28 cellular contexts compared by ENCODE assay signal in genomic region chr18:8359076-8359475, GRCh38.
A peak's percentile ranks its signal among the peaks of the same experiment; 100 is the strongest.
DNase-seq lines count a peak whose midpoint lies in the region; ATAC-seq and TF ChIP-seq lines count a peak whose summit lies in the region.
"Had no signal": no experiment of that assay in that cellular context is flagged by ENCODE, and none has a peak within 500 bp of the region (broad histone marks: within the 10 kb centered on the region; RNA-seq: fewer than 3 reads in every experiment).

No MANE protein-coding gene starts in this region.

- H3K4me1 Mint-ChIP-seq in endodermal cell, result peaks cover 22% of the 10 kb centered on the region
- H3K4me1 Mint-ChIP-seq in effector memory CD8-positive, alpha-beta T cell (ENCODE audit: low read depth in 2 of 2), result no peaks in the 10 kb centered on the region
- H3K4me1 Mint-ChIP-seq: activated T-helper 17 cell treated with anti-CD3 and anti-CD28 coated beads, Interleukin-2, amount 50 U/mL, for 72 hours; IgD-negative memory B cell; T-helper 17 cell had no signal

- no peaks in the 10 kb centered on the region for H3K79me2 ChIP-seq in smooth muscle cell (ENCODE audit: low read depth)

- H4K20me1 ChIP-seq in smooth muscle cell (ENCODE audit: low read depth), result peaks cover 16% of the 10 kb centered on the region

- no peak overlapping the region for H2AFZ ChIP-seq in smooth muscle cell (ENCODE audit: low read depth)
- H2AFZ ChIP-seq: GM23248 had no signal

- peak overlapping the region; percentile 57 for H3K4me2 ChIP-seq in smooth muscle cell

- WGBS in endodermal cell (ENCODE audit: insufficient coverage in 1 of 2, insufficient read length in 1 of 2), 2 experiments, result 81 to 88% methylated on average over 6 of the region's 6 CpGs
- WGBS in smooth muscle cell (ENCODE audit: low lambda C conversion rate), result 92% methylated on average over 6 of the region's 6 CpGs

- H3K27me3 ChIP-seq in endodermal cell (ENCODE audit: control insufficient read depth, insufficient read depth, low read length, poor library complexity, severe bottlenecking) (no peaks in the 10 kb centered on the region), smooth muscle cell (ENCODE audit: low read depth) (no peaks in the 10 kb centered on the region)
- H3K27me3 ChIP-seq: BE2C, brain microvascular endothelial cell, ovary had no signal

- peaks cover 28% of the 10 kb centered on the region for H3K27me3 Mint-ChIP-seq in endodermal cell (ENCODE audit: insufficient read depth)
- H3K27me3 Mint-ChIP-seq in effector memory CD8-positive, alpha-beta T cell, result peaks cover 0 to 6% of the 10 kb centered on the region in 2 donors
- H3K27me3 Mint-ChIP-seq: activated CD8-positive, alpha-beta T cell treated with anti-CD3 and anti-CD28 coated beads for 36 hours; activated T-helper 17 cell treated with anti-CD3 and anti-CD28 coated beads, Interleukin-2, amount 50 U/mL, for 72 hours; natural killer cell treated with Interleukin-12 subunit alpha and Interleukin-12 subunit beta and Interleukin-15 and Interleukin-18, amount 100 ng/mL, for 72 hours had no signal

- H3K4me1 ChIP-seq in endodermal cell (ENCODE audit: control insufficient read depth, insufficient read depth, low read length) (no peaks in the 10 kb centered on the region), smooth muscle cell (ENCODE audit: low read depth) (peaks cover 22% of the 10 kb centered on the region)
- H3K4me1 ChIP-seq: BE2C, lower lobe of right lung had no signal

- peak; percentile 50 for TF ChIP-seq CTCF in endodermal cell (conservative IDR thresholded peaks at IDR 0.05)
- TF ChIP-seq CTCF in smooth muscle cell (IDR thresholded peaks at IDR 0.05; ENCODE audit: borderline replicate concordance, insufficient read depth, poor library complexity, severe bottlenecking), result no peak

- no peak for ATAC-seq in HG03565 (IDR thresholded peaks at IDR 0.05; ENCODE audit: unreplicated experiment)
- ATAC-seq in effector memory CD8-positive, alpha-beta T cell (replicated peaks), result no peak
- ATAC-seq: activated CD8-positive, alpha-beta T cell treated with anti-CD3 and anti-CD28 coated beads for 36 hours; activated T-helper 17 cell treated with anti-CD3 and anti-CD28 coated beads, Interleukin-2, amount 50 U/mL, for 72 hours; lower lobe of right lung; T-helper 17 cell had no signal

- H3K36me3 ChIP-seq in endodermal cell (ENCODE audit: control insufficient read depth, insufficient read depth, low read length) (no peaks in the 10 kb centered on the region), smooth muscle cell (ENCODE audit: low read depth) (no peaks in the 10 kb centered on the region)
- H3K36me3 ChIP-seq: BE2C, brain microvascular endothelial cell, lower lobe of right lung, ovary had no signal

- no peak overlapping the region for H3K4me3 Mint-ChIP-seq in endodermal cell
- H3K4me3 Mint-ChIP-seq in effector memory CD8-positive, alpha-beta T cell, result no peak overlapping the region
- H3K4me3 Mint-ChIP-seq: activated CD8-positive, alpha-beta T cell treated with anti-CD3 and anti-CD28 coated beads for 36 hours; activated T-helper 17 cell treated with anti-CD3 and anti-CD28 coated beads, Interleukin-2, amount 50 U/mL, for 72 hours; IgD-negative memory B cell; natural killer cell treated with Interleukin-12 subunit alpha and Interleukin-12 subunit beta and Interleukin-15 and Interleukin-18, amount 100 ng/mL, for 72 hours; T-helper 17 cell had no signal

- no peaks in the 10 kb centered on the region for H3K36me3 Mint-ChIP-seq in endodermal cell (ENCODE audit: low read depth)
- no peaks in the 10 kb centered on the region for H3K36me3 Mint-ChIP-seq in effector memory CD8-positive, alpha-beta T cell (ENCODE audit: insufficient read depth)
- H3K36me3 Mint-ChIP-seq: IgD-negative memory B cell; natural killer cell treated with Interleukin-12 subunit alpha and Interleukin-12 subunit beta and Interleukin-15 and Interleukin-18, amount 100 ng/mL, for 72 hours had no signal

- no peaks in the 10 kb centered on the region for H3K9me3 Mint-ChIP-seq in endodermal cell
- H3K9me3 Mint-ChIP-seq in effector memory CD8-positive, alpha-beta T cell, result no peaks in the 10 kb centered on the region
- H3K9me3 Mint-ChIP-seq: activated CD8-positive, alpha-beta T cell treated with anti-CD3 and anti-CD28 coated beads for 36 hours; activated T-helper 17 cell treated with anti-CD3 and anti-CD28 coated beads, Interleukin-2, amount 50 U/mL, for 72 hours; IgD-negative memory B cell; natural killer cell treated with Interleukin-12 subunit alpha and Interleukin-12 subunit beta and Interleukin-15 and Interleukin-18, amount 100 ng/mL, for 72 hours had no signal

- peaks cover 23% of the 10 kb centered on the region for H3F3A ChIP-seq in smooth muscle cell (ENCODE audit: low read depth)

- H3K27ac Mint-ChIP-seq in endodermal cell, result no peak overlapping the region
- peak overlapping the region in 1 of 2 donors; percentile 41 for H3K27ac Mint-ChIP-seq in effector memory CD8-positive, alpha-beta T cell
- H3K27ac Mint-ChIP-seq: activated CD8-positive, alpha-beta T cell treated with anti-CD3 and anti-CD28 coated beads for 36 hours; activated T-helper 17 cell treated with anti-CD3 and anti-CD28 coated beads, Interleukin-2, amount 50 U/mL, for 72 hours; IgD-negative memory B cell; natural killer cell treated with Interleukin-12 subunit alpha and Interleukin-12 subunit beta and Interleukin-15 and Interleukin-18, amount 100 ng/mL, for 72 hours; T-helper 17 cell had no signal

- DNase-seq in NCI-H2196 (lab: John Stamatoyannopoulos, UW; ENCODE audit: unreplicated experiment), result peak; percentile 12
- DNase-seq in NCI-H2196 treated with DMSO at 0.1 percent for 48 hours (lab: John Stamatoyannopoulos, UW; ENCODE audit: unreplicated experiment), result no peak
- peak; percentile 65 for DNase-seq in NCI-H510A (lab: John Stamatoyannopoulos, UW)
- DNase-seq in endodermal cell, result peak; percentile 69
- no peak for DNase-seq in smooth muscle cell (lab: John Stamatoyannopoulos, UW; ENCODE audit: unreplicated experiment)
- no peak for DNase-seq in stimulated activated CD4-positive, alpha-beta T cell treated with anti-CD3 and anti-CD28 coated beads, Interleukin-2, amount 100 ng/mL, for 24 hours
- no peak for DNase-seq in effector memory CD8-positive, alpha-beta T cell
- DNase-seq: activated CD4-positive, alpha-beta T cell treated with anti-CD3 and anti-CD28 coated beads for 1 hour; activated CD8-positive, alpha-beta T cell treated with anti-CD3 and anti-CD28 coated beads for 36 hours; activated naive CD4-positive, alpha-beta T cell treated with anti-CD3 and anti-CD28 coated beads, Interleukin-2, amount 50 U/mL, for 16 hours; amniotic stem cell; BE2C; brain microvascular endothelial cell; GM23248; lower lobe of right lung; NCI-H1092; NCI-H2171; NCI-H774; ovary; retina; small intestine; stimulated activated CD4-positive, alpha-beta T cell treated with anti-CD3 and anti-CD28 coated beads, Interleukin-1b, Interleukin-23, amount 100 ng/mL, for 48 hours; T-helper 17 cell had no signal

- no peak overlapping the region for H3K27ac ChIP-seq in endodermal cell (ENCODE audit: low read depth, low read length)
- H3K27ac ChIP-seq in smooth muscle cell (ENCODE audit: low read depth), result no peak overlapping the region
- H3K27ac ChIP-seq: brain microvascular endothelial cell, GM23248, lower lobe of right lung, ovary, SK-N-MC had no signal

- H3K4me3 ChIP-seq in endodermal cell (ENCODE audit: low read length) (no peak overlapping the region), smooth muscle cell (no peak overlapping the region)
- H3K4me3 ChIP-seq: GM23248, lower lobe of right lung, ovary, SK-N-MC had no signal

- H3K9me3 ChIP-seq in endodermal cell (ENCODE audit: control insufficient read depth, low read length), result no peaks in the 10 kb centered on the region
- H3K9me3 ChIP-seq in smooth muscle cell (replicated peaks; ENCODE audit: low read depth), result no peaks in the 10 kb centered on the region
- H3K9me3 ChIP-seq: BE2C, lower lobe of right lung, ovary had no signal

- H3K9ac ChIP-seq in endodermal cell (ENCODE audit: extremely low read depth, low read length, poor library complexity, severe bottlenecking), result no peak overlapping the region
- H3K9ac ChIP-seq in smooth muscle cell (ENCODE audit: low read depth), result no peak overlapping the region
- H3K9ac ChIP-seq: GM23248 had no signal

Comparison
In these comparisons a context has a peak if more than half of its experiments do, and no peak if none do; other contexts are left out.
1. DNase-seq: peak in NCI-H2196 (single experiment), NCI-H510A (single experiment) and endodermal cell (single experiment); none in NCI-H2196 treated with DMSO at 0.1 percent for 48 hours (single experiment), smooth muscle cell (single experiment), stimulated activated CD4-positive, alpha-beta T cell treated with anti-CD3 and anti-CD28 coated beads, Interleukin-2, amount 100 ng/mL, for 24 hours (0 of 2) and effector memory CD8-positive, alpha-beta T cell (0 of 3).